In genomic region chr13:68439821-68440220, GRCh38 we compare ENCODE assay signal across 14 cellular contexts.
DNase-seq lines count a peak whose midpoint lies in the region; ATAC-seq and TF ChIP-seq lines count a peak whose summit lies in the region.
"Had no signal": no experiment of that assay in that cellular context is flagged by ENCODE, and none has a peak within 500 bp of the region (broad histone marks: within the 10 kb centered on the region; RNA-seq: fewer than 3 reads in every experiment).

No MANE protein-coding gene starts in this region.

- no peaks in the 10 kb centered on the region for H3K36me3 ChIP-seq in body of pancreas (replicated peaks in 1 of 2; ENCODE audit: insufficient read depth in 1 of 2, low read depth in 2 of 2)
- H3K36me3 ChIP-seq: prostate gland, upper lobe of left lung had no signal

- H3K9me3 Mint-ChIP-seq in stimulated activated memory B cell treated with anti-CD40 and anti-IgM and Interleukin-4, amounts not matched to agents 10 μg/mL and 1 μg/mL and 100 μg/mL, for 72 hours, result no peaks in the 10 kb centered on the region
- H3K9me3 Mint-ChIP-seq in activated T-cell treated with anti-CD3 and anti-CD28 coated beads, Interleukin-2, amount 50 U/mL, for 72 hours, result peaks cover under 1 to 4% of the 10 kb centered on the region in 2 donors

- H3K4me1 ChIP-seq in body of pancreas, result no peaks in the 10 kb centered on the region
- H3K4me1 ChIP-seq: prostate gland, upper lobe of left lung had no signal

- H3K27ac ChIP-seq in body of pancreas, result no peak overlapping the region
- H3K27ac ChIP-seq: dorsolateral prefrontal cortex, prostate gland, upper lobe of left lung had no signal

- intact Hi-C loops in body of pancreas (cut with DNase I), result no loop called here

- H3K4me3 Mint-ChIP-seq in stimulated activated memory B cell treated with anti-CD40 and anti-IgM and Interleukin-4, amounts not matched to agents 10 μg/mL and 1 μg/mL and 100 μg/mL, for 72 hours, result no peak overlapping the region
- H3K4me3 Mint-ChIP-seq in activated T-cell treated with anti-CD3 and anti-CD28 coated beads, Interleukin-2, amount 50 U/mL, for 72 hours, result no peak overlapping the region

- no peaks in the 10 kb centered on the region for H3K27me3 Mint-ChIP-seq in stimulated activated memory B cell treated with anti-CD40 and anti-IgM and Interleukin-4, amounts not matched to agents 10 μg/mL and 1 μg/mL and 100 μg/mL, for 72 hours
- no peaks in the 10 kb centered on the region for H3K27me3 Mint-ChIP-seq in activated T-cell treated with anti-CD3 and anti-CD28 coated beads, Interleukin-2, amount 50 U/mL, for 72 hours (ENCODE audit: low read depth)

- TF ChIP-seq CTCF in NB4 (IDR thresholded peaks at IDR 0.05; ENCODE audit: low read depth, low read length) (no peak), body of pancreas (IDR thresholded peaks at IDR 0.05) (no peak)

- no peaks in the 10 kb centered on the region for H3K36me3 Mint-ChIP-seq in stimulated activated memory B cell treated with anti-CD40 and anti-IgM and Interleukin-4, amounts not matched to agents 10 μg/mL and 1 μg/mL and 100 μg/mL, for 72 hours
- H3K36me3 Mint-ChIP-seq in activated T-cell treated with anti-CD3 and anti-CD28 coated beads, Interleukin-2, amount 50 U/mL, for 72 hours (ENCODE audit: insufficient read depth in 2 of 2), result no peaks in the 10 kb centered on the region

- H3K27me3 ChIP-seq in body of pancreas, result no peaks in the 10 kb centered on the region
- H3K27me3 ChIP-seq: dorsolateral prefrontal cortex, upper lobe of left lung had no signal

- peak; percentile 65 for ATAC-seq in body of pancreas
- peak; percentile 56 for ATAC-seq in stimulated activated memory B cell treated with anti-CD40 and anti-IgM and Interleukin-4, amounts not matched to agents 10 μg/mL and 1 μg/mL and 100 μg/mL, for 72 hours
- no peak for ATAC-seq in activated T-cell treated with anti-CD3 and anti-CD28 coated beads, Interleukin-2, amount 50 U/mL, for 72 hours (replicated peaks in 1 of 2)
- ATAC-seq in HG03045 (IDR thresholded peaks at IDR 0.05; ENCODE audit: unreplicated experiment), result no peak

- no peaks in the 10 kb centered on the region for H3K4me1 Mint-ChIP-seq in stimulated activated memory B cell treated with anti-CD40 and anti-IgM and Interleukin-4, amounts not matched to agents 10 μg/mL and 1 μg/mL and 100 μg/mL, for 72 hours
- H3K4me1 Mint-ChIP-seq in activated T-cell treated with anti-CD3 and anti-CD28 coated beads, Interleukin-2, amount 50 U/mL, for 72 hours (ENCODE audit: low read depth), result no peaks in the 10 kb centered on the region

- no peak overlapping the region for H3K27ac Mint-ChIP-seq in stimulated activated memory B cell treated with anti-CD40 and anti-IgM and Interleukin-4, amounts not matched to agents 10 μg/mL and 1 μg/mL and 100 μg/mL, for 72 hours
- H3K27ac Mint-ChIP-seq in activated T-cell treated with anti-CD3 and anti-CD28 coated beads, Interleukin-2, amount 50 U/mL, for 72 hours, result no peak overlapping the region

- 28 to 35% methylated on average over 1 of the region's 1 CpG for WGBS in body of pancreas, 2 donors

- TF ChIP-seq POLR2A in NB4 (IDR thresholded peaks at IDR 0.05; ENCODE audit: extremely low read depth, insufficient read length), result no peak
- no peak for TF ChIP-seq POLR2A in body of pancreas (IDR thresholded peaks at IDR 0.05)

- H3K4me3 ChIP-seq in NB4 (ENCODE audit: low read depth, low read length) (no peak overlapping the region), body of pancreas (no peak overlapping the region)
- H3K4me3 ChIP-seq: dorsolateral prefrontal cortex, prostate gland, upper lobe of left lung had no signal

- DNase-seq in NCI-H345 (lab: John Stamatoyannopoulos, UW) (peak; percentile 8), NCI-H345 treated with DMSO at 0.1 percent for 48 hours (lab: John Stamatoyannopoulos, UW; ENCODE audit: unreplicated experiment) (no peak), NB4 (ENCODE audit: low read depth) (peak; percentile 5), body of pancreas (peak in 1 of 4 donors; percentile 16)
- no peak for DNase-seq in activated T-cell treated with anti-CD3 and anti-CD28 coated beads, Interleukin-2, amount 50 U/mL, for 72 hours
- no peak for DNase-seq in activated CD8-positive, alpha-beta memory T cell treated with anti-CD3 and anti-CD28 coated beads for 24 hours
- DNase-seq: Calu3; dorsolateral prefrontal cortex; NCI-H526; stimulated activated CD4-positive, alpha-beta T cell treated with anti-CD3 and anti-CD28 coated beads, Interleukin-1b, Interleukin-23, amount 100 ng/mL, for 48 hours; upper lobe of left lung had no signal

- H3K9me3 ChIP-seq in body of pancreas, result no peaks in the 10 kb centered on the region
- H3K9me3 ChIP-seq: prostate gland, upper lobe of left lung had no signal

Comparison
In these comparisons a context has a peak if more than half of its experiments do, and no peak if none do; other contexts are left out.
1. DNase-seq: peak in NCI-H345 (single experiment) and NB4 (single experiment); none in NCI-H345 treated with DMSO at 0.1 percent for 48 hours (single experiment), activated T-cell treated with anti-CD3 and anti-CD28 coated beads, Interleukin-2, amount 50 U/mL, for 72 hours (0 of 2) and activated CD8-positive, alpha-beta memory T cell treated with anti-CD3 and anti-CD28 coated beads for 24 hours (single experiment).
2. ATAC-seq: peak in body of pancreas (single experiment) and stimulated activated memory B cell treated with anti-CD40 and anti-IgM and Interleukin-4, amounts not matched to agents 10 μg/mL and 1 μg/mL and 100 μg/mL, for 72 hours (single experiment); none in activated T-cell treated with anti-CD3 and anti-CD28 coated beads, Interleukin-2, amount 50 U/mL, for 72 hours (0 of 2) and HG03045 (single experiment).